In genomic region chr3:129432671-129433070, GRCh38 we compare ENCODE assay signal across 31 cellular contexts. TPM values are rescaled to one million over a fixed set of nuclear protein-coding genes. Genes with fewer than 3 reads are reported as not detected.
"Had no signal": no experiment of that assay in that cellular context is flagged by ENCODE, and none has a peak within 500 bp of the region (broad histone marks: within the 10 kb centered on the region; RNA-seq: fewer than 3 reads in every experiment).

No MANE protein-coding gene starts in this region.

- H2AFZ ChIP-seq: hepatocyte had no signal

- H3K4me2 ChIP-seq: hepatocyte had no signal

- H3K27me3 Mint-ChIP-seq: activated CD4-positive, alpha-beta memory T cell treated with anti-CD3 and anti-CD28 coated beads for 36 hours had no signal

- H3K4me3 ChIP-seq: adrenal gland, cardiac muscle cell, colonic mucosa, gastrocnemius medialis, hepatocyte, spleen, transverse colon had no signal

- H3K4me3 Mint-ChIP-seq: activated CD4-positive, alpha-beta memory T cell treated with anti-CD3 and anti-CD28 coated beads for 36 hours; activated CD4-positive, alpha-beta T cell treated with anti-CD3 and anti-CD28 coated beads, Interleukin-2, amount 10 ng/mL, durations not matched to agents 24 days and 14 days; activated naive CD4-positive, alpha-beta T cell treated with anti-CD3 and anti-CD28 coated beads for 36 hours; activated naive CD8-positive, alpha-beta T cell treated with anti-CD3 and anti-CD28 coated beads for 36 hours; activated T-helper 1 cell treated with anti-CD3 and anti-CD28 coated beads, Interleukin-12 subunit alpha, Interleukin-12 subunit beta, Interleukin-2, Interleukin-4 antibody, amounts not matched to agents 30 ng/mL and 10 ng/mL and 1 ng/mL, durations not matched to agents 14 hours and 24 hours and 36 hours; brain; naive thymus-derived CD4-positive, alpha-beta T cell; T-helper 1 cell treated with Interleukin-12 subunit alpha and Interleukin-12 subunit beta and Interleukin-4 antibody, amounts not matched to agents 30 μg/mL and 1 μg/mL, for 36 hours had no signal

- H3K36me3 ChIP-seq: colonic mucosa had no signal

- H3K27me3 ChIP-seq: adrenal gland, colonic mucosa, gastrocnemius medialis, hepatocyte, spleen, transverse colon had no signal

- H3K27ac Mint-ChIP-seq: activated CD4-positive, alpha-beta memory T cell treated with anti-CD3 and anti-CD28 coated beads for 36 hours; activated naive CD4-positive, alpha-beta T cell treated with anti-CD3 and anti-CD28 coated beads for 36 hours; activated naive CD8-positive, alpha-beta T cell treated with anti-CD3 and anti-CD28 coated beads for 36 hours; activated T-helper 1 cell treated with anti-CD3 and anti-CD28 coated beads, Interleukin-12 subunit alpha, Interleukin-12 subunit beta, Interleukin-2, Interleukin-4 antibody, amounts not matched to agents 30 ng/mL and 10 ng/mL and 1 ng/mL, durations not matched to agents 14 hours and 24 hours and 36 hours; brain; T-helper 1 cell treated with Interleukin-12 subunit alpha and Interleukin-12 subunit beta and Interleukin-4 antibody, amounts not matched to agents 30 μg/mL and 1 μg/mL, for 36 hours had no signal

- H3K9me3 Mint-ChIP-seq: activated CD4-positive, alpha-beta memory T cell treated with anti-CD3 and anti-CD28 coated beads for 36 hours; activated CD4-positive, alpha-beta T cell treated with anti-CD3 and anti-CD28 coated beads, Interleukin-2, amount 10 ng/mL, durations not matched to agents 24 days and 14 days; activated naive CD4-positive, alpha-beta T cell treated with anti-CD3 and anti-CD28 coated beads for 36 hours; activated naive CD8-positive, alpha-beta T cell treated with anti-CD3 and anti-CD28 coated beads for 36 hours; activated T-helper 1 cell treated with anti-CD3 and anti-CD28 coated beads, Interleukin-12 subunit alpha, Interleukin-12 subunit beta, Interleukin-2, Interleukin-4 antibody, amounts not matched to agents 30 ng/mL and 10 ng/mL and 1 ng/mL, durations not matched to agents 14 hours and 24 hours and 36 hours; brain; naive thymus-derived CD4-positive, alpha-beta T cell; T-helper 1 cell treated with Interleukin-12 subunit alpha and Interleukin-12 subunit beta and Interleukin-4 antibody, amounts not matched to agents 30 μg/mL and 1 μg/mL, for 36 hours had no signal

- H3K9me3 ChIP-seq: adrenal gland, colonic mucosa, gastrocnemius medialis, spleen, transverse colon had no signal

- ATAC-seq: gastrocnemius medialis; left cardiac atrium; naive thymus-derived CD4-positive, alpha-beta T cell; right cardiac atrium had no signal

- H3K27ac ChIP-seq: adrenal gland, cardiac muscle cell, colonic mucosa, gastrocnemius medialis, hepatocyte, transverse colon, WERI-Rb-1 had no signal

- DNase-seq: activated CD4-positive, alpha-beta memory T cell treated with anti-CD3 and anti-CD28 coated beads for 36 hours; activated CD4-positive, alpha-beta T cell treated with anti-CD3 and anti-CD28 coated beads, Interleukin-2, amount 10 ng/mL, durations not matched to agents 24 days and 14 days; activated CD4-positive, CD25-positive, alpha-beta regulatory T cell treated with anti-CD3 and anti-CD28 coated beads, Interleukin-2, amount 50 U/mL, for 72 hours; activated effector memory CD4-positive, alpha-beta T cell treated with anti-CD3 and anti-CD28 coated beads, Interleukin-2, amount 50 U/mL, for 16 hours; activated naive CD4-positive, alpha-beta T cell treated with anti-CD3 and anti-CD28 coated beads for 36 hours; activated naive CD8-positive, alpha-beta T cell treated with anti-CD3 and anti-CD28 coated beads for 36 hours; adrenal gland; aorta; cerebellar nuclear complex; colonic mucosa; effector CD8-positive, alpha-beta T cell; gastrocnemius medialis; islet precursor cell; left cardiac atrium; midbrain; naive thymus-derived CD4-positive, alpha-beta T cell; right cardiac atrium; spleen; stimulated activated CD4-positive, alpha-beta T cell treated with anti-CD3 and anti-CD28 coated beads, Interleukin-2, amount 100 ng/mL, for 48 hours; stimulated activated naive CD4-positive, alpha-beta T cell treated with Interleukin-2 at 50 U/mL for 16 hours; T1000; transverse colon; WERI-Rb-1 had no signal

- H3K4me1 ChIP-seq: colonic mucosa had no signal

RNA-seq across cellular contexts. Expression of gene EFCAB12, which starts 4.2 kb away (rescaled TPM):
- total RNA-seq: epithelial cell of proximal tubule, gastrocnemius medialis, lower leg skin, urinary bladder had no signal
